In the genomic region with DNA sequence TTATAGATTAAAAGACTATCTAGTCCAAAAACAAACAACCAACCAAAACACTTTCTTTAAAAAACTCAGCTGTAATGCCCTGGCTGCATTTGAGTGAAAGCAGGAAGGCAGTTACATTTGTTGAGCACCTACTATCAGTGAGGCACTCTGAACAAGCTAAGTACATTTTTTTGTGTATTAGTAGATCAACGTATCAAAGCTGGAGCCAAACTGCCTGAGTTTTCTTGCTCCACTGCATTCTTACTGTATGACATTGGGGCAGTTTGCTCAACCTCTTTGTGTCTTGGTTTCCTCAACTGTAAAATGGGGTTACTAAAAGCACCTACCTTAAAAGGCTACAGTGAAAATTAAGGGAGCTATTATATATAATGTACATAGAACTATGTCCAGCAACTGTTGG, we compare ENCODE assay signal across 17 cellular contexts.
"Had no signal": no experiment of that assay in that cellular context is flagged by ENCODE, and none has a peak within 500 bp of the region (broad histone marks: within the 10 kb centered on the region; RNA-seq: fewer than 3 reads in every experiment).

No MANE protein-coding gene starts in this region.

- H3K27ac ChIP-seq: adrenal gland, body of pancreas, esophagus squamous epithelium had no signal

- H3K36me3 Mint-ChIP-seq: natural killer cell treated with Interleukin-12 subunit alpha and Interleukin-12 subunit beta and Interleukin-15 and Interleukin-18, amount 100 ng/mL, for 72 hours; WTC11 had no signal

- DNase-seq: activated CD4-positive, alpha-beta T cell treated with anti-CD3 and anti-CD28 coated beads, Interleukin-2, amount 10 ng/mL, durations not matched to agents 24 days and 14 days; activated naive CD4-positive, alpha-beta T cell treated with Interleukin-2 at 50 U/mL for 16 hours; adrenal gland; body of pancreas; cerebellar nuclear complex; dermis blood vessel endothelial cell; esophagus squamous epithelium; hippocampal formation; nucleus accumbens; stimulated activated CD4-positive, alpha-beta T cell treated with anti-CD3 and anti-CD28 coated beads, Interleukin-1b, Interleukin-23, amount 100 ng/mL, for 48 hours; T-helper 17 cell had no signal

- H3K9me3 ChIP-seq: adrenal gland, body of pancreas, esophagus squamous epithelium, right atrium auricular region, tibial nerve had no signal

- H3K4me3 ChIP-seq: adrenal gland, body of pancreas, esophagus squamous epithelium, right atrium auricular region, tibial nerve had no signal

- H3K27me3 ChIP-seq: adrenal gland, body of pancreas, esophagus squamous epithelium, right atrium auricular region, tibial nerve had no signal

- ATAC-seq: body of pancreas; natural killer cell treated with Interleukin-12 subunit alpha and Interleukin-12 subunit beta and Interleukin-15 and Interleukin-18, amount 100 ng/mL, for 72 hours; stimulated activated memory B cell treated with anti-CD40 and anti-IgM and Interleukin-4, amounts not matched to agents 10 μg/mL and 1 μg/mL and 100 μg/mL, for 72 hours; T-helper 17 cell; WTC11 had no signal

- H3K36me3 ChIP-seq: right atrium auricular region had no signal

- H3K4me1 ChIP-seq: adrenal gland, body of pancreas, esophagus squamous epithelium had no signal

- H3K4me3 Mint-ChIP-seq: activated CD4-positive, alpha-beta T cell treated with anti-CD3 and anti-CD28 coated beads, Interleukin-2, amount 10 ng/mL, durations not matched to agents 24 days and 14 days; activated T-helper 1 cell treated with anti-CD3 and anti-CD28 coated beads, Interleukin-12 subunit alpha, Interleukin-12 subunit beta, Interleukin-2, Interleukin-4 antibody, amounts not matched to agents 30 ng/mL and 10 ng/mL and 1 ng/mL, durations not matched to agents 14 hours and 24 hours and 36 hours; natural killer cell treated with Interleukin-12 subunit alpha and Interleukin-12 subunit beta and Interleukin-15 and Interleukin-18, amount 100 ng/mL, for 72 hours; stimulated activated memory B cell treated with anti-CD40 and anti-IgM and Interleukin-4, amounts not matched to agents 10 μg/mL and 1 μg/mL and 100 μg/mL, for 72 hours; T-helper 17 cell; WTC11 had no signal

- H3K4me1 Mint-ChIP-seq: activated CD4-positive, alpha-beta T cell treated with anti-CD3 and anti-CD28 coated beads, Interleukin-2, amount 10 ng/mL, durations not matched to agents 24 days and 14 days; stimulated activated memory B cell treated with anti-CD40 and anti-IgM and Interleukin-4, amounts not matched to agents 10 μg/mL and 1 μg/mL and 100 μg/mL, for 72 hours; T-helper 17 cell had no signal

- H3K27ac Mint-ChIP-seq: activated CD4-positive, alpha-beta T cell treated with anti-CD3 and anti-CD28 coated beads, Interleukin-2, amount 10 ng/mL, durations not matched to agents 24 days and 14 days; activated T-helper 1 cell treated with anti-CD3 and anti-CD28 coated beads, Interleukin-12 subunit alpha, Interleukin-12 subunit beta, Interleukin-2, Interleukin-4 antibody, amounts not matched to agents 30 ng/mL and 10 ng/mL and 1 ng/mL, durations not matched to agents 14 hours and 24 hours and 36 hours; natural killer cell treated with Interleukin-12 subunit alpha and Interleukin-12 subunit beta and Interleukin-15 and Interleukin-18, amount 100 ng/mL, for 72 hours; stimulated activated memory B cell treated with anti-CD40 and anti-IgM and Interleukin-4, amounts not matched to agents 10 μg/mL and 1 μg/mL and 100 μg/mL, for 72 hours; T-helper 17 cell had no signal

- H3K27me3 Mint-ChIP-seq: activated CD4-positive, alpha-beta T cell treated with anti-CD3 and anti-CD28 coated beads, Interleukin-2, amount 10 ng/mL, durations not matched to agents 24 days and 14 days; natural killer cell treated with Interleukin-12 subunit alpha and Interleukin-12 subunit beta and Interleukin-15 and Interleukin-18, amount 100 ng/mL, for 72 hours; stimulated activated memory B cell treated with anti-CD40 and anti-IgM and Interleukin-4, amounts not matched to agents 10 μg/mL and 1 μg/mL and 100 μg/mL, for 72 hours; T-helper 17 cell had no signal

- H3K9me3 Mint-ChIP-seq: activated CD4-positive, alpha-beta T cell treated with anti-CD3 and anti-CD28 coated beads, Interleukin-2, amount 10 ng/mL, durations not matched to agents 24 days and 14 days; activated T-helper 1 cell treated with anti-CD3 and anti-CD28 coated beads, Interleukin-12 subunit alpha, Interleukin-12 subunit beta, Interleukin-2, Interleukin-4 antibody, amounts not matched to agents 30 ng/mL and 10 ng/mL and 1 ng/mL, durations not matched to agents 14 hours and 24 hours and 36 hours; natural killer cell treated with Interleukin-12 subunit alpha and Interleukin-12 subunit beta and Interleukin-15 and Interleukin-18, amount 100 ng/mL, for 72 hours; stimulated activated memory B cell treated with anti-CD40 and anti-IgM and Interleukin-4, amounts not matched to agents 10 μg/mL and 1 μg/mL and 100 μg/mL, for 72 hours; WTC11 had no signal
